8 cellular contexts compared by ENCODE assay signal in the genomic region with DNA sequence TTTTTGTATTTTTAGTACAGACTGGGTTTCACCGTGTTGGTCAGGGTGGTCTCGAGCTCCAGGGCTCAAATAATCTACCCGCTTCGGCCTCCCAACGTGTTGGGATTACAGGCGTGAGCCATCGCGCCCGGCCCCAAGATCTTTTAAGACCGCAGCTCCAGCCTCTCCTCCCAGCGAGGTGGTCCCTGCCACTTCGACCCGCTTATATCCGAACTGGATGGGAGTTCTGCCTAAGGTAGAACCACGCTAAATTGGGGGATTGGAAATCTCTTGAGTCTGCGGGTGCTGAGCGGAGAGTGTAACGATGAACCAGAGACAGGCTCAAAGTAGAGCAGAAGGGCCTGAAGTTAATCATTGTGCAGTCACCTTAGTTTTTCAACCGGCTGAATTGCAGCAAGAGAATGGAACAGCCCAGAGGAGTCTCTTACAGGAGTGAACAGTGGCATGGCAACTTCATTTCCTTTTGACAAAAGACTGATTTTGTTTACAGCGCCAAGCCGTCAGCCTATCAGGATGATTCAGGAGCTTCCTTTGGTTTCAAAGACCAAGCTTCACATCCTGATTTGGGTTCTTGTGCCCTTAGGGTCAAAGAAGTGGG. TPM values are rescaled to one million over a fixed set of nuclear protein-coding genes. Genes with fewer than 3 reads are reported as not detected.
DNase-seq lines count a peak whose midpoint lies in the region; ATAC-seq and TF ChIP-seq lines count a peak whose summit lies in the region.

No MANE protein-coding gene starts in this region.

- H3K4me3 Mint-ChIP-seq in activated CD8-positive, alpha-beta T cell treated with anti-CD3 and anti-CD28 coated beads, Interleukin-2, amount 10 ng/mL, durations not matched to agents 7 days and 5 days, result peak overlapping the region; percentile 88

- DNase-seq in BJ (ENCODE audit: low read depth), result no peak
- DNase-seq in activated CD8-positive, alpha-beta T cell treated with anti-CD3 and anti-CD28 coated beads, Interleukin-2, amount 10 ng/mL, durations not matched to agents 7 days and 5 days, result peak; percentile 58
- peak; percentile 6 for DNase-seq in glomerular visceral epithelial cell (ENCODE audit: extremely low spot score)
- no peak for DNase-seq in psoas muscle
- DNase-seq in NCI-H524 (lab: John Stamatoyannopoulos, UW), result no peak

- POLR2A ChIA-PET in BJ (lab: Charles Lee), result no interaction called here
- POLR2A ChIA-PET in activated CD8-positive, alpha-beta T cell treated with anti-CD3 and anti-CD28 coated beads, Interleukin-2, amount 10 ng/mL, durations not matched to agents 7 days and 5 days (lab: Charles Lee), result interaction anchor here (0.6 to 2.5 kb wide), 6 partner anchors 10 to 1588 kb away, joined by 3 to 19 read pairs (median 4); a partner anchor contains a TSS

- peaks cover 4% of the 10 kb centered on the region for H3K27me3 Mint-ChIP-seq in activated CD8-positive, alpha-beta T cell treated with anti-CD3 and anti-CD28 coated beads, Interleukin-2, amount 10 ng/mL, durations not matched to agents 7 days and 5 days (ENCODE audit: low read depth)

- 10 to 19% (median 16%) methylated on average over 21 of the region's 21 CpGs for WGBS in psoas muscle, 3 donors

- CTCF ChIA-PET in BJ (lab: Yijun Ruan, JAX), result interaction anchor here (0.6 to 2.2 kb wide), 10 partner anchors 8 to 219 kb away, joined by 3 to 8 read pairs (median 4); a partner anchor contains a TSS
- CTCF ChIA-PET in activated CD8-positive, alpha-beta T cell treated with anti-CD3 and anti-CD28 coated beads, Interleukin-2, amount 10 ng/mL, durations not matched to agents 7 days and 5 days (lab: Charles Lee), result interaction anchor here (0.7 to 1.7 kb wide), 16 partner anchors 8 to 79 kb away, joined by 3 to 28 read pairs (median 5); a partner anchor contains a TSS

- H4K20me1 ChIP-seq in KMS-11 (ENCODE audit: insufficient read depth), result no peaks in the 10 kb centered on the region

- ATAC-seq in GM19023 (IDR thresholded peaks at IDR 0.05; ENCODE audit: unreplicated experiment) (peak; percentile 22), psoas muscle (no peak), HG03571 (IDR thresholded peaks at IDR 0.05; ENCODE audit: unreplicated experiment) (no peak)
- peak; percentile 14 for ATAC-seq in activated CD8-positive, alpha-beta T cell treated with anti-CD3 and anti-CD28 coated beads, Interleukin-2, amount 10 ng/mL, durations not matched to agents 7 days and 5 days

- peak overlapping the region; percentile 91 for H3K27ac Mint-ChIP-seq in activated CD8-positive, alpha-beta T cell treated with anti-CD3 and anti-CD28 coated beads, Interleukin-2, amount 10 ng/mL, durations not matched to agents 7 days and 5 days

- H3K27me3 ChIP-seq in BJ (ENCODE audit: control insufficient read depth, insufficient read depth, low read length) (no peaks in the 10 kb centered on the region), KMS-11 (ENCODE audit: insufficient read depth, low read depth) (no peaks in the 10 kb centered on the region), psoas muscle (ENCODE audit: insufficient read depth in 3 of 3, low read length in 2 of 3) (no peaks in the 10 kb centered on the region)

- H2AFZ ChIP-seq in KMS-11 (ENCODE audit: low read depth), result peak overlapping the region; percentile 96

- peaks cover 7% of the 10 kb centered on the region for H3K36me3 Mint-ChIP-seq in activated CD8-positive, alpha-beta T cell treated with anti-CD3 and anti-CD28 coated beads, Interleukin-2, amount 10 ng/mL, durations not matched to agents 7 days and 5 days (ENCODE audit: low read depth)

- H3K27ac ChIP-seq in KMS-11 (no peak overlapping the region), psoas muscle (peak overlapping the region; percentile 99)

- 0 out of 2 replicates have a peak, but pooled peaks cover 14% of the 10 kb centered on the region for H3K79me2 ChIP-seq in KMS-11 (ENCODE audit: insufficient read depth, low read depth)

- peaks cover 51% of the 10 kb centered on the region for H3K4me1 ChIP-seq in KMS-11 (ENCODE audit: low read depth, poor library complexity, severe bottlenecking)
- H3K4me1 ChIP-seq in psoas muscle, result peaks cover 21% of the 10 kb centered on the region

- H3K4me3 ChIP-seq in BJ (ENCODE audit: low read depth, low read length) (peak overlapping the region; percentile 95), KMS-11 (IDR thresholded peaks at IDR 0.05; ENCODE audit: insufficient read depth, low read depth, low read length) (peak overlapping the region; percentile 5), psoas muscle (peak overlapping the region; percentile 82)

- intact Hi-C loops in psoas muscle (cut with DNase I), result loop anchor here (2.0 to 5.0 kb wide), 2 partner anchors 13 to 40 kb away; a partner anchor contains a TSS

- H3K36me3 ChIP-seq in BJ (ENCODE audit: control insufficient read depth, insufficient read depth, low read length) (0 out of 2 replicates have a peak, but pooled peaks cover 2% of the 10 kb centered on the region), KMS-11 (ENCODE audit: insufficient read depth) (no peaks in the 10 kb centered on the region), psoas muscle (ENCODE audit: insufficient read depth in 1 of 2, low read depth in 1 of 2) (peaks cover 0 to 34% of the 10 kb centered on the region in 2 donors)

- peaks cover 30% of the 10 kb centered on the region for H3K4me1 Mint-ChIP-seq in activated CD8-positive, alpha-beta T cell treated with anti-CD3 and anti-CD28 coated beads, Interleukin-2, amount 10 ng/mL, durations not matched to agents 7 days and 5 days (ENCODE audit: low read depth)

- no peak for TF ChIP-seq CTCF in BJ (IDR thresholded peaks at IDR 0.05; ENCODE audit: insufficient read depth, low read depth, low read length)
- TF ChIP-seq CTCF in KMS-11 (conservative IDR thresholded peaks at IDR 0.05; ENCODE audit: low read depth, low read length), result 0 out of 2 replicates have a peak, but pooled peaks have one; percentile 11
- no peak for TF ChIP-seq CTCF in psoas muscle (IDR thresholded peaks at IDR 0.05)

- no peaks in the 10 kb centered on the region for H3K9me3 ChIP-seq in psoas muscle

- no peak overlapping the region; the same call in 1 of the 2 replicates for H3K9ac ChIP-seq in KMS-11

- peak overlapping the region; percentile 97 for H3K4me2 ChIP-seq in KMS-11

- no peaks in the 10 kb centered on the region for H3K9me3 Mint-ChIP-seq in activated CD8-positive, alpha-beta T cell treated with anti-CD3 and anti-CD28 coated beads, Interleukin-2, amount 10 ng/mL, durations not matched to agents 7 days and 5 days (ENCODE audit: insufficient read depth)

RNA-seq across cellular contexts. Expression of a gene that starts 0.7 kb away (rescaled TPM):
- polyA plus RNA-seq in BJ (2011; rRNA removed) (62.0 and 72.0 TPM in 2 replicates), psoas muscle (100 to 1,000 TPM; 255 to 500 (median 354) TPM)
- 21.1 and 31.4 TPM in 2 replicates for polyA minus RNA-seq in BJ (2011; rRNA and poly(A)+ RNA removed)
- 10 to 100 TPM; 17.0 to 19.1 TPM for total RNA-seq in activated CD8-positive, alpha-beta T cell treated with anti-CD3 and anti-CD28 coated beads, Interleukin-2, amount 10 ng/mL, durations not matched to agents 7 days and 5 days
- 100 to 1,000 TPM; 395 to 772 (median 630) TPM for total RNA-seq in psoas muscle

RNA-seq across cellular contexts. Expression of a gene that starts 9.7 kb away (rescaled TPM):
- polyA plus RNA-seq in BJ (2011; rRNA removed), result 190 and 199 TPM in 2 replicates
- 106 and 193 TPM in 2 replicates for polyA minus RNA-seq in BJ (2011; rRNA and poly(A)+ RNA removed)
- total RNA-seq in activated CD8-positive, alpha-beta T cell treated with anti-CD3 and anti-CD28 coated beads, Interleukin-2, amount 10 ng/mL, durations not matched to agents 7 days and 5 days, result 10 to 100 TPM; 60.8 to 70.7 TPM
- 10 to 100 TPM; 64.4 to 91.0 (median 72.1) TPM for total RNA-seq in psoas muscle
- polyA plus RNA-seq in psoas muscle, result 100 to 1,000 TPM in 1 of 3 donors, 10 to 100 TPM in 2; 75.3 to 127 (median 95.8) TPM

RNA-seq across cellular contexts. Expression of a gene that starts 39.4 kb away (rescaled TPM):
- polyA plus RNA-seq in BJ (2011; rRNA removed) (103 and 111 TPM in 2 replicates), psoas muscle (10 to 100 TPM; 19.0 to 33.9 (median 29.9) TPM)
- 55.7 and 94.5 TPM in 2 replicates for polyA minus RNA-seq in BJ (2011; rRNA and poly(A)+ RNA removed)
- 10 to 100 TPM; 78.3 to 81.3 TPM for total RNA-seq in activated CD8-positive, alpha-beta T cell treated with anti-CD3 and anti-CD28 coated beads, Interleukin-2, amount 10 ng/mL, durations not matched to agents 7 days and 5 days
- 10 to 100 TPM; 17.1 to 25.6 (median 19.2) TPM for total RNA-seq in psoas muscle

RNA-seq across cellular contexts. Expression of a gene that starts 40.7 kb away (rescaled TPM):
- polyA plus RNA-seq in BJ (2011; rRNA removed), result 22.7 and 35.0 TPM in 2 replicates
- 14.8 and 23.8 TPM in 2 replicates for polyA minus RNA-seq in BJ (2011; rRNA and poly(A)+ RNA removed)
- 10 to 100 TPM; 27.8 to 31.7 TPM for total RNA-seq in activated CD8-positive, alpha-beta T cell treated with anti-CD3 and anti-CD28 coated beads, Interleukin-2, amount 10 ng/mL, durations not matched to agents 7 days and 5 days
- 10 to 100 TPM; 14.3 to 19.8 (median 16.1) TPM for total RNA-seq in psoas muscle
- polyA plus RNA-seq in psoas muscle, result 10 to 100 TPM in 2 of 3 donors, 1 to 10 TPM in 1; 7.4 to 27.4 (median 16.5) TPM

RNA-seq across cellular contexts. Expression of a gene that starts 58.5 kb away (rescaled TPM):
- polyA plus RNA-seq in BJ (2011; rRNA removed), result 2.0 and 3.8 TPM in 2 replicates
- 2.5 and 2.8 TPM in 2 replicates for polyA minus RNA-seq in BJ (2011; rRNA and poly(A)+ RNA removed)
- 10 to 100 TPM; 31.9 to 32.0 TPM for total RNA-seq in activated CD8-positive, alpha-beta T cell treated with anti-CD3 and anti-CD28 coated beads, Interleukin-2, amount 10 ng/mL, durations not matched to agents 7 days and 5 days
- total RNA-seq in psoas muscle, result 10 to 100 TPM; 29.1 to 99.8 (median 51.5) TPM
- 10 to 100 TPM in 2 of 3 donors, 1 to 10 TPM in 1; 8.3 to 28.3 (median 14.1) TPM for polyA plus RNA-seq in psoas muscle

Comparison
In these comparisons a context has a peak if more than half of its experiments do, and no peak if none do; other contexts are left out.
1. DNase-seq: peak in activated CD8-positive, alpha-beta T cell treated with anti-CD3 and anti-CD28 coated beads, Interleukin-2, amount 10 ng/mL, durations not matched to agents 7 days and 5 days (single experiment) and glomerular visceral epithelial cell (single experiment); none in BJ (single experiment), psoas muscle (0 of 2) and NCI-H524 (0 of 2).
2. H3K4me3 ChIP-seq: peak in every context shown above with its lines; median percentile 95 in BJ; 82 in psoas muscle; 5 in KMS-11.
3. ATAC-seq: peak in GM19023 (single experiment) and activated CD8-positive, alpha-beta T cell treated with anti-CD3 and anti-CD28 coated beads, Interleukin-2, amount 10 ng/mL, durations not matched to agents 7 days and 5 days (single experiment); none in psoas muscle (0 of 4) and HG03571 (single experiment).
4. RNA of a gene that starts 0.7 kb away (total RNA-seq): 395 to 772 TPM in psoas muscle; 17.0 to 19.1 TPM in activated CD8-positive, alpha-beta T cell treated with anti-CD3 and anti-CD28 coated beads, Interleukin-2, amount 10 ng/mL, durations not matched to agents 7 days and 5 days; every median in the first group is over 10 times any median in the second.